8 cellular contexts compared by ENCODE assay signal in genomic region chr12:104303538-104304151, GRCh38. TPM values are rescaled to one million over a fixed set of nuclear protein-coding genes. Genes with fewer than 3 reads are reported as not detected.
DNase-seq lines count a peak whose midpoint lies in the region; ATAC-seq and TF ChIP-seq lines count a peak whose summit lies in the region.

Gene EID3 (plus strand): TSS chr12:104303739. CDS start chr12:104303935, 196 bp downstream.

- no peak within 1 kb of the TSS for H2BK12ac ChIP-seq in trophoblast cell (ENCODE audit: low read length)

- H4K8ac ChIP-seq in trophoblast cell (ENCODE audit: low read depth, low read length) = peak within 1 kb of the TSS; percentile 59

- no peak for DNase-seq in HFF-Myc (ENCODE audit: extremely low read depth, low read depth)
- DNase-seq in heart left ventricle = peak; percentile 91 to 96 (median 93)
- peak; percentile 82 to 88 for DNase-seq in trophoblast cell
- DNase-seq in thyroid gland = peak; percentile 84 to 85
- DNase-seq in SHP77 treated with DMSO at 0.1 percent for 48 hours (lab: John Stamatoyannopoulos, UW) = no peak

- H3K9ac ChIP-seq in ES-I3 (ENCODE audit: low read depth, low read length) (peak within 1 kb of the TSS; percentile 60), trophoblast cell (ENCODE audit: low read length) (no peak within 1 kb of the TSS)

- peaks cover 2% of the 10 kb centered on the region for H3K79me1 ChIP-seq in trophoblast cell (ENCODE audit: low read length)

- no peak within 1 kb of the TSS for H4K91ac ChIP-seq in trophoblast cell (ENCODE audit: low read depth, low read length)

- WGBS in adipose tissue, 3 donors = 3 to 10% (median 7%) methylated on average over 54 to 63 of the region's 63 CpGs
- 5 to 8% (median 7%) methylated on average over 37 to 63 of the region's 63 CpGs for WGBS in heart left ventricle, 4 donors
- WGBS in trophoblast cell (ENCODE audit: extremely low coverage, insufficient coverage, insufficient read length) = no CpG with 5 or more reads among the region's 63 CpGs
- WGBS in thyroid gland, 2 donors = 7 to 13% methylated on average over 45 to 52 of the region's 63 CpGs

- no peak within 1 kb of the TSS for H2BK120ac ChIP-seq in trophoblast cell (ENCODE audit: insufficient read depth, low read length, poor library complexity)

- intact Hi-C loops in heart left ventricle (cut with DNase I) = loop anchor here in 5 of 10 donors (2.0 to 5.0 kb wide), 2 partner anchors 15 to 86 kb away; partner anchors contain the start of gene TXNRD1 (in 5 of the 5)
- intact Hi-C loops in thyroid gland (cut with DNase I) = no loop called here

- ATAC-seq in SK-N-SH treated with all-trans-retinoic acid at 6 μM for 48 hours = peak; percentile 67
- ATAC-seq in heart left ventricle = peak; percentile 93 to 100 (median 100)

- H3K36me3 ChIP-seq in ES-I3 (ENCODE audit: insufficient read depth, low read length) (peaks cover 11% of the 10 kb centered on the region), heart left ventricle (peaks cover 0 to 23% (median 7%) of the 10 kb centered on the region in 9 donors), trophoblast cell (ENCODE audit: control insufficient read depth in 1 of 2, insufficient read depth in 2 of 2, low read length in 2 of 2) (no peaks in the 10 kb centered on the region), thyroid gland (peaks cover 0 to 6% of the 10 kb centered on the region in 2 donors)

- TF ChIP-seq POLR2A in heart left ventricle (IDR thresholded peaks at IDR 0.05) (no peak), thyroid gland (IDR thresholded peaks at IDR 0.05) (no peak)

- H4K12ac ChIP-seq in trophoblast cell (ENCODE audit: low read depth, low read length) = peak within 1 kb of the TSS; percentile 33

- H3K18ac ChIP-seq in trophoblast cell (ENCODE audit: low read length) = peak within 1 kb of the TSS; percentile 6

- no peak within 1 kb of the TSS for H2BK5ac ChIP-seq in trophoblast cell (ENCODE audit: low read depth, low read length, poor library complexity)

- H3K4me2 ChIP-seq in trophoblast cell (ENCODE audit: low read length) = peak within 1 kb of the TSS; percentile 44

- H2AFZ ChIP-seq in trophoblast cell (ENCODE audit: insufficient read depth, low read length, poor library complexity) = peak within 1 kb of the TSS; percentile 49

- H3K27me3 ChIP-seq in heart left ventricle (no peaks in the 10 kb centered on the region), trophoblast cell (ENCODE audit: insufficient read depth, low read length) (no peaks in the 10 kb centered on the region), thyroid gland (no peaks in the 10 kb centered on the region)

- H3K14ac ChIP-seq in trophoblast cell (ENCODE audit: low read length) = peak within 1 kb of the TSS; percentile 20

- no peak within 1 kb of the TSS for H2AK5ac ChIP-seq in trophoblast cell (ENCODE audit: low read length)

- H3K23ac ChIP-seq in trophoblast cell (ENCODE audit: low read length) = no peak within 1 kb of the TSS

- H3K4ac ChIP-seq in trophoblast cell (ENCODE audit: low read depth, low read length) = peak within 1 kb of the TSS; percentile 7

- peak within 1 kb of the TSS; percentile 43 for H3K27ac ChIP-seq in adipose tissue (ENCODE audit: low read depth, low read length)
- peak within 1 kb of the TSS; percentile 37 to 82 (median 64) for H3K27ac ChIP-seq in heart left ventricle
- no peak within 1 kb of the TSS for H3K27ac ChIP-seq in trophoblast cell (ENCODE audit: low read depth, low read length)
- H3K27ac ChIP-seq in thyroid gland = peak within 1 kb of the TSS in 2 of 3 donors; percentile 15 to 21

- peaks cover 4% of the 10 kb centered on the region for H3K79me2 ChIP-seq in trophoblast cell (ENCODE audit: control insufficient read depth, insufficient read depth, low read length, poor library complexity)

- H3K4me3 ChIP-seq in HFF-Myc (replicated peaks; ENCODE audit: low read depth, low read length) = peak within 1 kb of the TSS; percentile 37
- peak within 1 kb of the TSS; percentile 12 to 75 (median 55) for H3K4me3 ChIP-seq in heart left ventricle
- H3K4me3 ChIP-seq in trophoblast cell (ENCODE audit: low read depth, low read length) = peak within 1 kb of the TSS; percentile 47
- H3K4me3 ChIP-seq in thyroid gland (replicated peaks in 1 of 3) = peak within 1 kb of the TSS in 1 of 3 donors; percentile 25

- H3K4me1 ChIP-seq in ES-I3 (ENCODE audit: insufficient read depth, low read length) (peaks cover 10% of the 10 kb centered on the region), heart left ventricle (peaks cover 0 to 79% (median 40%) of the 10 kb centered on the region in 12 donors), trophoblast cell (ENCODE audit: control insufficient read depth in 1 of 2, insufficient read depth in 2 of 2, low read length in 2 of 2) (peaks cover 6% of the 10 kb centered on the region in 2 experiments), thyroid gland (peaks cover 10 to 19% of the 10 kb centered on the region in 2 donors)

- no peaks in the 10 kb centered on the region for H3K9me3 ChIP-seq in ES-I3 (ENCODE audit: control insufficient read depth, insufficient read depth, low read length)
- H3K9me3 ChIP-seq in heart left ventricle = no peaks in the 10 kb centered on the region
- H3K9me3 ChIP-seq in trophoblast cell (ENCODE audit: insufficient read depth, low read depth, low read length) = no peaks in the 10 kb centered on the region
- no peaks in the 10 kb centered on the region for H3K9me3 ChIP-seq in thyroid gland

- TF ChIP-seq CTCF in HFF-Myc (IDR thresholded peaks at IDR 0.05; ENCODE audit: low read depth, low read length, missing control alignments) = no peak
- TF ChIP-seq CTCF in heart left ventricle (IDR thresholded peaks at IDR 0.05) = no peak
- TF ChIP-seq CTCF in thyroid gland (IDR thresholded peaks at IDR 0.05) = no peak

TF ChIP-seq in SK-N-SH treated with all-trans-retinoic acid at 6 μM for 48 hours, 23 proteins besides CTCF, POLR2A, EP300 and RAD21:
- TF ChIP-seq TCF4 (CRISPR knock-in tag; IDR thresholded peaks at IDR 0.05; ENCODE audit: borderline replicate concordance) (no peak), BACH2 (CRISPR knock-in tag; IDR thresholded peaks at IDR 0.05; ENCODE audit: borderline replicate concordance) (no peak), CSRNP3 (CRISPR knock-in tag; IDR thresholded peaks at IDR 0.05) (no peak), ZFP30 (CRISPR knock-in tag; IDR thresholded peaks at IDR 0.05) (no peak), CSDC2 (CRISPR knock-in tag; IDR thresholded peaks at IDR 0.05) (no peak), CREB5 (CRISPR knock-in tag; IDR thresholded peaks at IDR 0.05; ENCODE audit: low read depth) (no peak), PPARA (CRISPR knock-in tag; IDR thresholded peaks at IDR 0.05; ENCODE audit: borderline replicate concordance) (no peak), PATZ1 (CRISPR knock-in tag; IDR thresholded peaks at IDR 0.05; ENCODE audit: borderline replicate concordance) (no peak), ZNF565 (CRISPR knock-in tag; conservative IDR thresholded peaks at IDR 0.05; ENCODE audit: low read depth) (no peak), RARB (CRISPR knock-in tag; IDR thresholded peaks at IDR 0.05) (no peak), ZFP3 (CRISPR knock-in tag; IDR thresholded peaks at IDR 0.05) (no peak), GLIS3 (CRISPR knock-in tag; IDR thresholded peaks at IDR 0.05) (no peak), ARNTL (CRISPR knock-in tag; IDR thresholded peaks at IDR 0.05; ENCODE audit: borderline replicate concordance, low read depth) (no peak)

RNA-seq across cellular contexts. Expression of gene EID3, which starts in this region (rescaled TPM):
- polyA plus RNA-seq in adipose tissue = 1 to 10 TPM in 2 of 3 donors, under 1 TPM in 1; 0.53 to 2.5 (median 2.2) TPM
- 1 to 10 TPM in 6 of 9 donors, under 1 TPM in 3; 0.44 to 4.0 (median 1.3) TPM for total RNA-seq in heart left ventricle
- 1 to 10 TPM in 1 of 2 donors, under 1 TPM in 1; 0.55 to 1.6 TPM for polyA plus RNA-seq in heart left ventricle
- polyA plus RNA-seq in trophoblast cell (2013) = 0.67 and 0.78 TPM in 2 replicates
- 10 to 100 TPM in 2 of 4 donors, 1 to 10 TPM in 2; 8.0 to 22.2 (median 9.8) TPM for total RNA-seq in thyroid gland

Comparison
In these comparisons a context has a peak if more than half of its experiments do, and no peak if none do; other contexts are left out.
1. DNase-seq: peak in heart left ventricle (5 of 5), trophoblast cell (2 of 2) and thyroid gland (2 of 2); none in HFF-Myc (single experiment) and SHP77 treated with DMSO at 0.1 percent for 48 hours (single experiment).